11 cellular contexts compared by ENCODE assay signal in genomic region chr16:10266809-10267208, GRCh38.
DNase-seq lines count a peak whose midpoint lies in the region; ATAC-seq, FAIRE-seq and TF ChIP-seq lines count a peak whose summit lies in the region.
"Had no signal": no experiment of that assay in that cellular context is flagged by ENCODE, and none has a peak within 500 bp of the region (broad histone marks: within the 10 kb centered on the region; RNA-seq: fewer than 3 reads in every experiment).

No MANE protein-coding gene starts in this region.

- no peaks in the 10 kb centered on the region for H3K36me3 Mint-ChIP-seq in activated CD4-positive, alpha-beta memory T cell treated with anti-CD3 and anti-CD28 coated beads for 36 hours

- no peak overlapping the region for H3K27ac ChIP-seq in pancreas

- no peak for FAIRE-seq in pancreas (lab: Jason Lieb, UNC)

- H3K27me3 ChIP-seq in pancreas = no peaks in the 10 kb centered on the region

- H3K4me1 Mint-ChIP-seq in activated CD4-positive, alpha-beta memory T cell treated with anti-CD3 and anti-CD28 coated beads for 36 hours (ENCODE audit: low read depth) = peaks cover 10% of the 10 kb centered on the region

- H3K4me3 ChIP-seq in pancreas = no peak overlapping the region
- H3K4me3 ChIP-seq: K562 had no signal

- H3K27me3 Mint-ChIP-seq in activated CD4-positive, alpha-beta memory T cell treated with anti-CD3 and anti-CD28 coated beads for 36 hours = peaks cover 2% of the 10 kb centered on the region

- CTCF ChIA-PET in activated CD4-positive, alpha-beta memory T cell treated with anti-CD3 and anti-CD28 coated beads for 36 hours (lab: Charles Lee) = interaction anchor here (1.2 to 1.4 kb wide), 2 partner anchors 10 to 243 kb away, joined by 4 to 7 read pairs; no protein-coding TSS in a partner anchor

- H3K4me1 ChIP-seq in pancreas = no peaks in the 10 kb centered on the region

- no peaks in the 10 kb centered on the region for H3K36me3 ChIP-seq in pancreas

- TF ChIP-seq CTCF in pancreas (IDR thresholded peaks at IDR 0.05) = no peak

- POLR2A ChIA-PET in activated CD4-positive, alpha-beta memory T cell treated with anti-CD3 and anti-CD28 coated beads for 36 hours (lab: Charles Lee) = no interaction called here

- H3K9me3 Mint-ChIP-seq in activated CD4-positive, alpha-beta memory T cell treated with anti-CD3 and anti-CD28 coated beads for 36 hours = peaks cover under 1% of the 10 kb centered on the region

- WGBS in pancreas, 2 donors = 79 to 85% methylated on average over 5 of the region's 5 CpGs

- ATAC-seq in HG02588 (IDR thresholded peaks at IDR 0.05; ENCODE audit: unreplicated experiment) (peak; percentile 71), pancreas (no peak)
- ATAC-seq: K562 had no signal

- no peaks in the 10 kb centered on the region for H3K9me3 ChIP-seq in pancreas

- peak overlapping the region; percentile 51 for H3K27ac Mint-ChIP-seq in activated CD4-positive, alpha-beta memory T cell treated with anti-CD3 and anti-CD28 coated beads for 36 hours

- H3K4me3 Mint-ChIP-seq in activated CD4-positive, alpha-beta memory T cell treated with anti-CD3 and anti-CD28 coated beads for 36 hours = no peak overlapping the region

- peak; percentile 2 for DNase-seq in activated CD8-positive, alpha-beta memory T cell treated with anti-CD3 and anti-CD28 coated beads, Interleukin-2, amount 50 U/mL, for 24 hours (ENCODE audit: extremely low read depth)
- no peak for DNase-seq in activated CD8-positive, alpha-beta memory T cell treated with anti-CD3 and anti-CD28 coated beads, Interleukin-2, amount 50 U/mL, for 4 hours
- peak; percentile 68 for DNase-seq in activated CD4-positive, alpha-beta memory T cell treated with anti-CD3 and anti-CD28 coated beads for 36 hours
- DNase-seq in stimulated activated CD8-positive, alpha-beta memory T cell treated with anti-CD3 and anti-CD28 coated beads, Interleukin-4, amount 100 ng/mL, for 48 hours = peak; percentile 56
- DNase-seq in NCI-H187 (lab: John Stamatoyannopoulos, UW) (no peak), pons (ENCODE audit: low spot score) (no peak), pancreas (no peak)
- DNase-seq: anterior cingulate cortex, glutamatergic neuron had no signal

- intact Hi-C loops in activated CD4-positive, alpha-beta memory T cell treated with anti-CD3 and anti-CD28 coated beads for 36 hours (cut with micrococcal nuclease) = loop anchor here (2.0 kb wide), 1 partner anchor 244 kb away; no protein-coding TSS in a partner anchor
- intact Hi-C loops in pancreas (cut with DNase I) = no loop called here

Comparison
In these comparisons a context has a peak if more than half of its experiments do, and no peak if none do; other contexts are left out.
1. DNase-seq: peak in activated CD8-positive, alpha-beta memory T cell treated with anti-CD3 and anti-CD28 coated beads, Interleukin-2, amount 50 U/mL, for 24 hours (single experiment), activated CD4-positive, alpha-beta memory T cell treated with anti-CD3 and anti-CD28 coated beads for 36 hours (single experiment) and stimulated activated CD8-positive, alpha-beta memory T cell treated with anti-CD3 and anti-CD28 coated beads, Interleukin-4, amount 100 ng/mL, for 48 hours (single experiment); none in activated CD8-positive, alpha-beta memory T cell treated with anti-CD3 and anti-CD28 coated beads, Interleukin-2, amount 50 U/mL, for 4 hours (single experiment), NCI-H187 (0 of 2), pons (single experiment) and pancreas (0 of 6).